In the genomic region with DNA sequence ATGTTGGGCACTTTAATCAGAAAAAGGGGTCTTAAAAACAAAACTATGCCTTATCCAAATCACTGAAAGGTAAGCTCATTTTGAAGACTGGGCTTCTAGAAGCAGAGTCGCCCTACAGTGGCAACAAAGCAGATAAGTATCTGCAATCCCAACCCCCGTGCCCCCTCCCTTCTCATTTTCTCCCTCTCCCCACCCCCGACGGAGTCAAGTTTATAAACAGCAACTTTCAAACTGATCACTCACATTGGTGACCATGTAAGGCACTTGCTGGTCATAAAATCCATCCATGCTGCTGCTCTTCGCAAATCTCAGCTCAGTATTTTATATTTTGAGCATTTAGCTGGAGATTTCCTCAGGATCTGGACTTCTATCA, we compare ENCODE assay signal across 8 cellular contexts. TPM values are rescaled to one million over a fixed set of nuclear protein-coding genes. Genes with fewer than 3 reads are reported as not detected.
DNase-seq lines count a peak whose midpoint lies in the region; ATAC-seq and TF ChIP-seq lines count a peak whose summit lies in the region.

No MANE protein-coding gene starts in this region.

- H3K23ac ChIP-seq in neuronal stem cell (ENCODE audit: low read depth, low read length, poor library complexity): no peak overlapping the region

- no peak overlapping the region for H2AK5ac ChIP-seq in neuronal stem cell (ENCODE audit: low read depth, low read length)

- peak overlapping the region; percentile 70 for H2AFZ ChIP-seq in neuronal stem cell (ENCODE audit: low read length)

- peaks cover 5 to 24% of the 10 kb centered on the region in 2 donors for H3K4me1 ChIP-seq in neuronal stem cell (ENCODE audit: control insufficient read depth in 2 of 2, insufficient read depth in 1 of 2, low read depth in 1 of 2, low read length in 2 of 2)

- H2BK12ac ChIP-seq in neuronal stem cell (ENCODE audit: low read length): no peak overlapping the region

- peaks cover 0 to 8% of the 10 kb centered on the region in 2 donors for H3K36me3 ChIP-seq in neuronal stem cell (replicated peaks in 1 of 2; ENCODE audit: control insufficient read depth in 2 of 2, insufficient read depth in 2 of 2, low read length in 2 of 2)

- no peaks in the 10 kb centered on the region for H3K9me3 Mint-ChIP-seq in endothelial cell (ENCODE audit: unreplicated experiment)

- no peaks in the 10 kb centered on the region for H3K79me1 ChIP-seq in neuronal stem cell (ENCODE audit: low read depth, low read length)

- no peak for TF ChIP-seq CTCF in endothelial cell (IDR thresholded peaks at IDR 0.05; ENCODE audit: unreplicated experiment)

- no peak overlapping the region for H3K9ac ChIP-seq in neuronal stem cell (ENCODE audit: low read depth, low read length, poor library complexity)

- peak overlapping the region; percentile 50 for H3K4me2 ChIP-seq in neuronal stem cell (ENCODE audit: insufficient read depth, low read length, poor library complexity, severe bottlenecking)

- peak overlapping the region; percentile 58 to 86 for H3K4me3 ChIP-seq in neuronal stem cell (ENCODE audit: low read length in 2 of 2)

- H3K27ac Mint-ChIP-seq in endothelial cell (ENCODE audit: unreplicated experiment): no peak overlapping the region

- no peak overlapping the region for H2BK15ac ChIP-seq in neuronal stem cell (ENCODE audit: low read length)

- no peaks in the 10 kb centered on the region for H3K27me3 ChIP-seq in neuronal stem cell (ENCODE audit: control insufficient read depth in 3 of 3, insufficient read depth in 3 of 3, low read depth in 1 of 3, low read length in 3 of 3)

- H3K27me3 Mint-ChIP-seq in endothelial cell (ENCODE audit: unreplicated experiment): no peaks in the 10 kb centered on the region

- ATAC-seq in GM21390 (IDR thresholded peaks at IDR 0.05; ENCODE audit: unreplicated experiment) (no peak), GM18873 (IDR thresholded peaks at IDR 0.05; ENCODE audit: low FRiP score, unreplicated experiment) (no peak)

- H3K14ac ChIP-seq in neuronal stem cell (ENCODE audit: low read length): no peak overlapping the region

- no peak overlapping the region for H3K18ac ChIP-seq in neuronal stem cell (ENCODE audit: low read length)

- no peak overlapping the region for H2BK120ac ChIP-seq in neuronal stem cell (ENCODE audit: low read depth, low read length)

- no CpG with 5 or more reads among the region's 5 CpGs for WGBS in neuronal stem cell (ENCODE audit: extremely low coverage in 2 of 2, insufficient read length in 2 of 2, insufficient replicate concordance in 1 of 2), 2 donors

- no peaks in the 10 kb centered on the region for H3K9me3 ChIP-seq in neuronal stem cell (replicated peaks in 1 of 2; ENCODE audit: control insufficient read depth in 2 of 2, insufficient read depth in 1 of 2, low read depth in 1 of 2, low read length in 2 of 2)

- H4K8ac ChIP-seq in neuronal stem cell (ENCODE audit: low read depth, low read length): no peak overlapping the region

- H3K4me1 Mint-ChIP-seq in endothelial cell (ENCODE audit: unreplicated experiment): peaks cover 8% of the 10 kb centered on the region

- H3K4me3 Mint-ChIP-seq in endothelial cell (ENCODE audit: unreplicated experiment): no peak overlapping the region

- H3K4ac ChIP-seq in neuronal stem cell (ENCODE audit: low read length): no peak overlapping the region

- DNase-seq in DMS 273 treated with DMSO at 0.1 percent for 48 hours (lab: John Stamatoyannopoulos, UW): peak; percentile 56
- peak; percentile 57 for DNase-seq in NCI-H748 treated with DMSO at 0.1 percent for 48 hours (lab: John Stamatoyannopoulos, UW)
- DNase-seq in endothelial cell (ENCODE audit: low spot score): peak; percentile 28
- peak; percentile 50 for DNase-seq in neuronal stem cell (ENCODE audit: low spot score)
- no peak for DNase-seq in GM19240 (ENCODE audit: insufficient read length, low spot score)
- DNase-seq in SIG-M5 (lab: John Stamatoyannopoulos, UW): no peak

- H4K91ac ChIP-seq in neuronal stem cell (ENCODE audit: low read depth, low read length, poor library complexity): no peak overlapping the region

- no peaks in the 10 kb centered on the region for H3K36me3 Mint-ChIP-seq in endothelial cell (ENCODE audit: low read depth, unreplicated experiment)

- H3K27ac ChIP-seq in neuronal stem cell (replicated peaks; ENCODE audit: low read length): peak overlapping the region; percentile 95

- H2BK5ac ChIP-seq in neuronal stem cell (ENCODE audit: low read length): no peak overlapping the region

RNA-seq across cellular contexts. Expression of gene ETV1, which starts 0.7 kb away (rescaled TPM):
- 18.2 TPM for total RNA-seq in endothelial cell (ENCODE audit: unreplicated experiment)
- 63.2 TPM for polyA plus RNA-seq in neuronal stem cell (2013, experiment 1 of 2)
- polyA plus RNA-seq in neuronal stem cell (2013, experiment 2 of 2): 62.4 TPM

Comparison
In these comparisons a context has a peak if more than half of its experiments do, and no peak if none do; other contexts are left out.
1. DNase-seq: peak in DMS 273 treated with DMSO at 0.1 percent for 48 hours (single experiment), NCI-H748 treated with DMSO at 0.1 percent for 48 hours (single experiment), endothelial cell (single experiment) and neuronal stem cell (single experiment); none in GM19240 (single experiment) and SIG-M5 (single experiment).